Comparison of ENCODE assay signal across 8 cellular contexts in the genomic region with DNA sequence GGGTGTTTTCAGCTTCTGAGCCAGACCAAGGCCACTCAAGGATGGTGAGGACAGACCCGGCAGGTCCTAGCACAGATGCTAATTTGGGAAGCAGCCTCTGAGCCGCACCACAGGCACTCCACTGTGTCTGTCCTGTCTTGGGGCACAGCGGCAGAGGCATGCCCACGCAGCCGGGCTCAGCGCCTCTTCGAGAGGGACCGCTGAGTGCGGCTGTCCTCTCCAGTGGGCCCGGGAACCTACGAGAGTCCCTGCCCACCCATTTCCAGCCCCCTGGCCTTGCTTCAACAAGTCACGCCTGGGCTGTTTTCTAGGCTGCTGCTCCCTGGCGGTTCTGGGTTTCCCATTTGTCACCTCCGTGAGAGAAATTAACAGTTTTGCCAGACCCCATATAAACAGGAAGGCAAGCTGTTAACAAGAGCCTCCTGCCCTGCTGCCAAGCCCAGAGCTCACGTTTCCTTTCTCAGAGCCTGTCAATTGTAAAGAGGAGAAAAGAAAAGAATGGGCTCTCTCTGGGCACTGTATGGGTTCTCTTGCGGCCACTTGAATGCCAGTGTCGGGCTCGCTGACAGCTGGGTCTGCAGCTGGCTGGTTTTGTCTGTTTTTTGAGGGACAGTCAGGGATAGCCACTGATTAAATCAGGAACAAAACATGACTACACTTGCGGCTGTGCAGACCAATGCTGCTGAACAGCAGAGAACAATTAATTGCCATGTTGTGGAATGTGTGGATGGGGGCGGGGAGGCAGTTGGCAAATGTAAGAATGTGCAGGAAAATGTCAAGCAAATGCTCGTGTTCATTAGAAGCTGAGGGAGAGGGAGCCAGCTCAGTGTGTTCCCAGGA. TPM values are rescaled to one million over a fixed set of nuclear protein-coding genes. Genes with fewer than 3 reads are reported as not detected.
DNase-seq lines count a peak whose midpoint lies in the region; TF ChIP-seq lines count a peak whose summit lies in the region.

No MANE protein-coding gene starts in this region.

- no peak overlapping the region for H3K4me3 ChIP-seq in vagina

- no peaks in the 10 kb centered on the region for H3K36me3 Mint-ChIP-seq in dendritic cell treated with granulocyte-macrophage colony-stimulating factor and Interleukin-4, amounts not matched to agents 40 ng/mL and 50 ng/mL, for 4 days (ENCODE audit: low read depth)

- intact Hi-C loops in dendritic cell treated with granulocyte-macrophage colony-stimulating factor and Interleukin-4, amounts not matched to agents 40 ng/mL and 50 ng/mL, for 4 days (cut with micrococcal nuclease): no loop called here
- intact Hi-C loops in vagina (cut with DNase I): loop anchor here (10.0 kb wide), 1 partner anchor 229 kb away; a partner anchor contains a TSS

- no peak for TF ChIP-seq POLR2A in vagina (IDR thresholded peaks at IDR 0.05)

- no peak for TF ChIP-seq CTCF in vagina (IDR thresholded peaks at IDR 0.05)

- H3K27me3 Mint-ChIP-seq in dendritic cell treated with granulocyte-macrophage colony-stimulating factor and Interleukin-4, amounts not matched to agents 40 ng/mL and 50 ng/mL, for 4 days: peaks cover 8% of the 10 kb centered on the region

- H3K9me3 Mint-ChIP-seq in dendritic cell treated with granulocyte-macrophage colony-stimulating factor and Interleukin-4, amounts not matched to agents 40 ng/mL and 50 ng/mL, for 4 days: no peaks in the 10 kb centered on the region

- H3K36me3 ChIP-seq in vagina: no peaks in the 10 kb centered on the region

- H3K9me3 ChIP-seq in vagina: no peaks in the 10 kb centered on the region

- H3K27ac Mint-ChIP-seq in dendritic cell treated with granulocyte-macrophage colony-stimulating factor and Interleukin-4, amounts not matched to agents 40 ng/mL and 50 ng/mL, for 4 days: no peak overlapping the region

- H3K27me3 ChIP-seq in vagina: no peaks in the 10 kb centered on the region

- peaks cover 79% of the 10 kb centered on the region for H3K4me1 ChIP-seq in vagina

- peak overlapping the region; percentile 42 for H3K27ac ChIP-seq in vagina

- H3K4me1 Mint-ChIP-seq in dendritic cell treated with granulocyte-macrophage colony-stimulating factor and Interleukin-4, amounts not matched to agents 40 ng/mL and 50 ng/mL, for 4 days (ENCODE audit: low read depth): peaks cover 34% of the 10 kb centered on the region

- H3K4me3 Mint-ChIP-seq in dendritic cell treated with granulocyte-macrophage colony-stimulating factor and Interleukin-4, amounts not matched to agents 40 ng/mL and 50 ng/mL, for 4 days: peak overlapping the region; percentile 60

- peak; percentile 0 for DNase-seq in stimulated activated CD8-positive, alpha-beta memory T cell treated with anti-CD3 and anti-CD28 coated beads, Interleukin-12 subunit alpha, Interleukin-12 subunit beta, amount 100 ng/mL, for 1 hour (ENCODE audit: low read depth)
- DNase-seq in stimulated activated CD8-positive, alpha-beta memory T cell treated with anti-CD3 and anti-CD28 coated beads, Interleukin-4, amount 100 ng/mL, for 48 hours: no peak
- DNase-seq in myocyte (ENCODE audit: low read depth): peak; percentile 95
- no peak for DNase-seq in vagina (ENCODE audit: extremely low spot score in 2 of 2)
- no peak for DNase-seq in activated effector memory CD4-positive, alpha-beta T cell treated with Interleukin-2 at 50 U/mL for 16 hours
- DNase-seq in stimulated activated naive CD4-positive, alpha-beta T cell (lab: John Stamatoyannopoulos, UW): no peak
- no peak for DNase-seq in SW480 (ENCODE audit: low spot score)

RNA-seq across cellular contexts. Expression of a gene that starts 30.6 kb away (rescaled TPM):
- total RNA-seq in myocyte (1.6 and 2.5 TPM in 2 replicates), vagina (0.98 TPM)
- 3.5 TPM for polyA plus RNA-seq in myocyte (2012)

Comparison
In these comparisons a context has a peak if more than half of its experiments do, and no peak if none do; other contexts are left out.
1. DNase-seq: peak in stimulated activated CD8-positive, alpha-beta memory T cell treated with anti-CD3 and anti-CD28 coated beads, Interleukin-12 subunit alpha, Interleukin-12 subunit beta, amount 100 ng/mL, for 1 hour (single experiment) and myocyte (single experiment); none in stimulated activated CD8-positive, alpha-beta memory T cell treated with anti-CD3 and anti-CD28 coated beads, Interleukin-4, amount 100 ng/mL, for 48 hours (single experiment), vagina (0 of 2), activated effector memory CD4-positive, alpha-beta T cell treated with Interleukin-2 at 50 U/mL for 16 hours (single experiment), stimulated activated naive CD4-positive, alpha-beta T cell (0 of 6) and SW480 (single experiment).